In genomic region chr10:96511044-96511945, GRCh38 we compare ENCODE assay signal across 8 cellular contexts. TPM values are rescaled to one million over a fixed set of nuclear protein-coding genes. Genes with fewer than 3 reads are reported as not detected.
A peak's percentile ranks its signal among the peaks of the same experiment; 100 is the strongest.
DNase-seq lines count a peak whose midpoint lies in the region; ATAC-seq, FAIRE-seq and TF ChIP-seq lines count a peak whose summit lies in the region.

No MANE protein-coding gene starts in this region.

- H3K27ac Mint-ChIP-seq in nephron progenitor cell: no peak overlapping the region
- H3K27ac Mint-ChIP-seq in stimulated activated naive B cell treated with anti-CD40 and anti-IgM and Interleukin-4, amounts not matched to agents 10 μg/mL and 1 μg/mL and 100 μg/mL, for 72 hours: no peak overlapping the region

- no peak overlapping the region for H3K27ac ChIP-seq in Panc1 (ENCODE audit: low read length)
- H3K27ac ChIP-seq in endothelial cell of umbilical vein (ENCODE audit: insufficient read depth, low read depth, low read length): no peak overlapping the region

- peak; percentile 61 for ATAC-seq in Panc1
- no peak for ATAC-seq in stimulated activated naive B cell treated with anti-CD40 and anti-IgM and Interleukin-4, amounts not matched to agents 10 μg/mL and 1 μg/mL and 100 μg/mL, for 72 hours (replicated peaks)
- ATAC-seq in GM21367 (IDR thresholded peaks at IDR 0.05; ENCODE audit: unreplicated experiment): no peak
- ATAC-seq in GM18520 (IDR thresholded peaks at IDR 0.05; ENCODE audit: unreplicated experiment): no peak

- H2AFZ ChIP-seq in endothelial cell of umbilical vein (ENCODE audit: low read depth, low read length): no peak overlapping the region

- no peaks in the 10 kb centered on the region for H3K36me3 ChIP-seq in Panc1 (ENCODE audit: control insufficient read depth, insufficient read depth, low read length)
- no peaks in the 10 kb centered on the region for H3K36me3 ChIP-seq in endothelial cell of umbilical vein (ENCODE audit: control insufficient read depth in 2 of 2, extremely low read depth in 1 of 2, insufficient read depth in 2 of 2, low read length in 2 of 2)

- H3K9ac ChIP-seq in endothelial cell of umbilical vein (replicated peaks; ENCODE audit: extremely low read depth, insufficient read depth, low read length): no peak overlapping the region

- no peaks in the 10 kb centered on the region for H3K9me3 Mint-ChIP-seq in nephron progenitor cell
- no peaks in the 10 kb centered on the region for H3K9me3 Mint-ChIP-seq in stimulated activated naive B cell treated with anti-CD40 and anti-IgM and Interleukin-4, amounts not matched to agents 10 μg/mL and 1 μg/mL and 100 μg/mL, for 72 hours

- BruUV-seq in Panc1 (replicated peaks; lab: Mats Ljungman, UMichigan) (no TSS peak), endothelial cell of umbilical vein (replicated peaks; lab: Mats Ljungman, UMichigan) (no TSS peak)

- peaks cover 16% of the 10 kb centered on the region for H3K4me1 ChIP-seq in Panc1 (ENCODE audit: control insufficient read depth, insufficient read depth, low read length)
- peaks cover 20% of the 10 kb centered on the region for H3K4me1 ChIP-seq in endothelial cell of umbilical vein (ENCODE audit: control insufficient read depth, extremely low read depth, insufficient read depth, low read length)

- TF ChIP-seq CTCF in Panc1 (IDR thresholded peaks at IDR 0.05) (peak; percentile 88), endothelial cell of umbilical vein (IDR thresholded peaks at IDR 0.05; ENCODE audit: extremely low read depth in 1 of 2, insufficient read depth in 1 of 2, low read depth in 1 of 2, low read length in 2 of 2) (peak; percentile 49), nephron progenitor cell (IDR thresholded peaks at IDR 0.05) (peak; percentile 58)

- H3K9me1 ChIP-seq in endothelial cell of umbilical vein (replicated peaks; ENCODE audit: control insufficient read depth, extremely low read depth, insufficient read depth, low read length): no peaks in the 10 kb centered on the region

- peaks cover 39% of the 10 kb centered on the region for H3K4me1 Mint-ChIP-seq in nephron progenitor cell
- peaks cover 17 to 45% of the 10 kb centered on the region in 2 donors for H3K4me1 Mint-ChIP-seq in stimulated activated naive B cell treated with anti-CD40 and anti-IgM and Interleukin-4, amounts not matched to agents 10 μg/mL and 1 μg/mL and 100 μg/mL, for 72 hours

- FAIRE-seq in GM19239 (lab: Jason Lieb, UNC): no peak
- FAIRE-seq in endothelial cell of umbilical vein (lab: Jason Lieb, UNC): peak; percentile 78

- dilution Hi-C loops in endothelial cell of umbilical vein (cut with MboI; ENCODE audit: extremely low pct_ligation_motif_present, low sequenced_read_pairs): no loop called here

- H3K79me2 ChIP-seq in endothelial cell of umbilical vein (ENCODE audit: control insufficient read depth, insufficient read depth, low read length): no peaks in the 10 kb centered on the region

- CTCF ChIA-PET in Panc1 (lab: Charles Lee): interaction anchor here (0.6 to 1.1 kb wide), 7 partner anchors 19 to 818 kb away, joined by 3 to 7 read pairs (median 4); partner anchors contain the start of gene TCTN3
- CTCF ChIA-PET in endothelial cell of umbilical vein (lab: Charles Lee): interaction anchor here (0.7 to 2.7 kb wide), 11 partner anchors 9 to 177 kb away, joined by 3 to 19 read pairs (median 4); no protein-coding TSS in a partner anchor

- no peaks in the 10 kb centered on the region for H4K20me1 ChIP-seq in endothelial cell of umbilical vein (replicated peaks; ENCODE audit: control insufficient read depth, extremely low read depth, insufficient read depth, low read length)

- H3K27me3 ChIP-seq in Panc1 (ENCODE audit: control insufficient read depth, insufficient read depth, low read length) (peaks cover 6% of the 10 kb centered on the region; the same call in 1 of the 2 replicates), endothelial cell of umbilical vein (ENCODE audit: control insufficient read depth in 2 of 2, insufficient read depth in 2 of 2, low read length in 2 of 2) (peaks cover 16 to 26% of the 10 kb centered on the region in 2 experiments)

- in situ Hi-C loops in Panc1 (cut with HindIII; ENCODE audit: low pct_unique_long_range_greater_than_20kb, low sequenced_read_pairs): no loop called here

- intact Hi-C loops in Panc1 (cut with micrococcal nuclease; ENCODE audit: unreplicated experiment) (loop anchor here (1.0 to 5.0 kb wide), 2 partner anchors 115 to 134 kb away; no protein-coding TSS in a partner anchor), endothelial cell of umbilical vein (cut with micrococcal nuclease) (loop anchor here (1.0 to 10.0 kb wide), 3 partner anchors 136 to 1371 kb away; partner anchors contain the start of gene LCOR)

- no peak overlapping the region for H3K4me2 ChIP-seq in endothelial cell of umbilical vein (ENCODE audit: insufficient read depth, low read length)

- peak; percentile 57 for DNase-seq in D341Med (ENCODE audit: low spot score)
- peak; percentile 50 for DNase-seq in GM19239 (ENCODE audit: insufficient read length, low spot score)
- peak; percentile 48 for DNase-seq in Panc1 (ENCODE audit: low read depth, low spot score)
- DNase-seq in endothelial cell of umbilical vein (ENCODE audit: low read depth, low spot score): peak; percentile 23
- peak; percentile 55 for DNase-seq in nephron progenitor cell
- no peak for DNase-seq in stimulated activated naive B cell treated with anti-CD40 and anti-IgM and Interleukin-4, amounts not matched to agents 10 μg/mL and 1 μg/mL and 100 μg/mL, for 72 hours

- no peak overlapping the region for H3K4me3 ChIP-seq in Panc1 (ENCODE audit: low read depth in 2 of 2, low read length in 2 of 2)
- no peak overlapping the region for H3K4me3 ChIP-seq in endothelial cell of umbilical vein (replicated peaks in 1 of 3; ENCODE audit: insufficient read depth in 1 of 3, low read depth in 1 of 3, low read length in 3 of 3)

- H3K9me3 ChIP-seq in Panc1 (ENCODE audit: control insufficient read depth, insufficient read depth, low read depth, low read length): no peaks in the 10 kb centered on the region
- H3K9me3 ChIP-seq in endothelial cell of umbilical vein (replicated peaks; ENCODE audit: control insufficient read depth, insufficient read depth, low read length): no peaks in the 10 kb centered on the region

- peak overlapping the region; percentile 84 for H3K4me3 Mint-ChIP-seq in nephron progenitor cell
- no peak overlapping the region for H3K4me3 Mint-ChIP-seq in stimulated activated naive B cell treated with anti-CD40 and anti-IgM and Interleukin-4, amounts not matched to agents 10 μg/mL and 1 μg/mL and 100 μg/mL, for 72 hours

- H3K27me3 Mint-ChIP-seq in nephron progenitor cell (ENCODE audit: low read depth, poor library complexity): peaks cover 44% of the 10 kb centered on the region
- peaks cover 12 to 47% of the 10 kb centered on the region in 2 donors for H3K27me3 Mint-ChIP-seq in stimulated activated naive B cell treated with anti-CD40 and anti-IgM and Interleukin-4, amounts not matched to agents 10 μg/mL and 1 μg/mL and 100 μg/mL, for 72 hours

- no peaks in the 10 kb centered on the region for H3K36me3 Mint-ChIP-seq in nephron progenitor cell (ENCODE audit: low read depth)
- peaks cover 0 to under 1% of the 10 kb centered on the region in 2 donors for H3K36me3 Mint-ChIP-seq in stimulated activated naive B cell treated with anti-CD40 and anti-IgM and Interleukin-4, amounts not matched to agents 10 μg/mL and 1 μg/mL and 100 μg/mL, for 72 hours

- POLR2A ChIA-PET in Panc1 (lab: Charles Lee): no interaction called here
- POLR2A ChIA-PET in endothelial cell of umbilical vein (lab: Charles Lee): no interaction called here

- no peak for TF ChIP-seq POLR2A in endothelial cell of umbilical vein (IDR thresholded peaks at IDR 0.05; ENCODE audit: low read depth, low read length)

TF ChIP-seq in endothelial cell of umbilical vein, 7 proteins besides CTCF, POLR2A, EP300 and RAD21:
- TF ChIP-seq POLR2AphosphoS5 (IDR thresholded peaks at IDR 0.05; ENCODE audit: insufficient read depth, low read depth, low read length) (no peak), MYC (IDR thresholded peaks at IDR 0.05; ENCODE audit: low read depth, low read length) (no peak), EZH2 (IDR thresholded peaks at IDR 0.05; ENCODE audit: borderline replicate concordance, low read depth, low read length, severe bottlenecking) (no peak), GATA2 (IDR thresholded peaks at IDR 0.05; ENCODE audit: insufficient read depth, insufficient read length, low read depth, low read length) (no peak), FOS (IDR thresholded peaks at IDR 0.05; ENCODE audit: borderline replicate concordance, insufficient read depth, low read length) (no peak), JUN (IDR thresholded peaks at IDR 0.05; ENCODE audit: borderline replicate concordance, insufficient read depth, insufficient read length, low read depth) (no peak), MAX (IDR thresholded peaks at IDR 0.05; ENCODE audit: insufficient read depth, insufficient read length) (no peak)
TF ChIP-seq in endothelial cell of umbilical vein: peak in this region for 0.

RNA-seq across cellular contexts. Expression of gene TLL2, which starts 2.4 kb away (rescaled TPM):
- total RNA-seq in Panc1 (2021; ENCODE audit: unreplicated experiment) (0.64 TPM), endothelial cell of umbilical vein (0.05 and 0.20 TPM in 2 replicates)
- 0.50 TPM for polyA plus RNA-seq in Panc1 (2012; ENCODE audit: insufficient read length)
- 0.03 and 0.10 TPM in 2 replicates for polyA plus RNA-seq in endothelial cell of umbilical vein
- polyA plus RNA-seq in endothelial cell of umbilical vein (2011; cell fraction: cytosol; rRNA removed): 0.01 and 0.03 TPM in 2 replicates
- 0.06 TPM in 1 of 2 replicates, not detected in the other for polyA plus RNA-seq in endothelial cell of umbilical vein (2011; cell fraction: nucleus; rRNA removed)
- 0.03 and 0.05 TPM in 2 replicates for polyA plus RNA-seq in endothelial cell of umbilical vein (2012)
- 0.13 and 0.32 TPM in 2 replicates for polyA minus RNA-seq in endothelial cell of umbilical vein
- not detected for polyA minus RNA-seq in endothelial cell of umbilical vein (2011; cell fraction: cytosol; rRNA and poly(A)+ RNA removed)
- polyA minus RNA-seq in endothelial cell of umbilical vein (2011; cell fraction: nucleus; rRNA and poly(A)+ RNA removed): 0.48 TPM in 1 of 2 replicates, not detected in the other
